Comparison of ENCODE assay signal across 25 cellular contexts in genomic region chr9:69655065-69655464, GRCh38.
"Had no signal": no experiment of that assay in that cellular context is flagged by ENCODE, and none has a peak within 500 bp of the region (broad histone marks: within the 10 kb centered on the region; RNA-seq: fewer than 3 reads in every experiment).

No MANE protein-coding gene starts in this region.

- H3K4me1 Mint-ChIP-seq: activated naive CD4-positive, alpha-beta T cell treated with anti-CD3 and anti-CD28 coated beads, Interleukin-2, amount 10 ng/mL, durations not matched to agents 7 days and 5 days; activated naive CD8-positive, alpha-beta T cell treated with anti-CD3 and anti-CD28 coated beads, Interleukin-2, amount 50 U/mL, for 24 hours had no signal

- H3K27me3 ChIP-seq: brain microvascular endothelial cell, gastroesophageal sphincter, heart left ventricle, tibial nerve, uterus had no signal

- DNase-seq: activated CD4-positive, alpha-beta T cell treated with anti-CD3 and anti-CD28 coated beads, Interleukin-2, amount 50 U/mL, for 1 hour; activated CD4-positive, CD25-positive, alpha-beta regulatory T cell treated with anti-CD3 and anti-CD28 coated beads, Interleukin-2, amount 50 U/mL, for 72 hours; activated CD8-positive, alpha-beta memory T cell treated with anti-CD3 and anti-CD28 coated beads, Interleukin-2, amount 50 U/mL, for 4 hours; activated effector memory CD4-positive, alpha-beta T cell treated with Interleukin-2 at 50 U/mL for 16 hours; activated naive CD4-positive, alpha-beta T cell treated with anti-CD3 and anti-CD28 coated beads, Interleukin-2, amount 10 ng/mL, durations not matched to agents 7 days and 5 days; activated naive CD8-positive, alpha-beta T cell treated with anti-CD3 and anti-CD28 coated beads, Interleukin-2, amount 50 U/mL, for 24 hours; activated T-cell treated with anti-CD3 and anti-CD28 coated beads, Interleukin-2, amount 50 U/mL, for 48 hours; aorta; brain microvascular endothelial cell; cortex of kidney; heart left ventricle; kidney glomerular epithelial cell; left ventricle myocardium inferior; mammary epithelial cell; midbrain; occipital lobe; right cardiac atrium; uterus had no signal

- H3K36me3 ChIP-seq: brain microvascular endothelial cell, gastroesophageal sphincter, heart left ventricle, left ventricle myocardium inferior, prostate gland, tibial nerve, uterus had no signal

- ATAC-seq: activated naive CD8-positive, alpha-beta T cell treated with anti-CD3 and anti-CD28 coated beads, Interleukin-2, amount 50 U/mL, for 24 hours; gastroesophageal sphincter; heart left ventricle; right cardiac atrium had no signal

- H3K9me3 Mint-ChIP-seq: activated naive CD4-positive, alpha-beta T cell treated with anti-CD3 and anti-CD28 coated beads, Interleukin-2, amount 10 ng/mL, durations not matched to agents 7 days and 5 days; activated naive CD8-positive, alpha-beta T cell treated with anti-CD3 and anti-CD28 coated beads, Interleukin-2, amount 50 U/mL, for 24 hours; nephron; stimulated activated naive CD8-positive, alpha-beta T cell treated with anti-CD3 and anti-CD28 coated beads, Interleukin-15, Interleukin-2, amounts not matched to agents 100 ng/mL and 50 ng/mL, for 24 hours had no signal

- H3K27ac Mint-ChIP-seq: activated naive CD4-positive, alpha-beta T cell treated with anti-CD3 and anti-CD28 coated beads, Interleukin-2, amount 10 ng/mL, durations not matched to agents 7 days and 5 days; activated naive CD8-positive, alpha-beta T cell treated with anti-CD3 and anti-CD28 coated beads, Interleukin-2, amount 50 U/mL, for 24 hours; nephron; stimulated activated naive CD8-positive, alpha-beta T cell treated with anti-CD3 and anti-CD28 coated beads, Interleukin-15, Interleukin-2, amounts not matched to agents 100 ng/mL and 50 ng/mL, for 24 hours had no signal

- H3K4me3 Mint-ChIP-seq: activated naive CD4-positive, alpha-beta T cell treated with anti-CD3 and anti-CD28 coated beads, Interleukin-2, amount 10 ng/mL, durations not matched to agents 7 days and 5 days; activated naive CD8-positive, alpha-beta T cell treated with anti-CD3 and anti-CD28 coated beads, Interleukin-2, amount 50 U/mL, for 24 hours; nephron; stimulated activated naive CD8-positive, alpha-beta T cell treated with anti-CD3 and anti-CD28 coated beads, Interleukin-15, Interleukin-2, amounts not matched to agents 100 ng/mL and 50 ng/mL, for 24 hours had no signal

- H3K4me3 ChIP-seq: gastroesophageal sphincter, heart left ventricle, left ventricle myocardium inferior, prostate gland, skin epidermis, tibial nerve, uterus had no signal

- H3K27ac ChIP-seq: brain microvascular endothelial cell, gastroesophageal sphincter, heart left ventricle, left ventricle myocardium inferior, prostate gland, skin epidermis, tibial nerve, uterus, VCaP had no signal

- H3K36me3 Mint-ChIP-seq: activated naive CD4-positive, alpha-beta T cell treated with anti-CD3 and anti-CD28 coated beads, Interleukin-2, amount 10 ng/mL, durations not matched to agents 7 days and 5 days had no signal
